In genomic region chr1:205907794-205908193, GRCh38 we compare ENCODE assay signal across 9 cellular contexts. TPM values are rescaled to one million over a fixed set of nuclear protein-coding genes. Genes with fewer than 3 reads are reported as not detected.
DNase-seq lines count a peak whose midpoint lies in the region; ATAC-seq, FAIRE-seq and TF ChIP-seq lines count a peak whose summit lies in the region.
"Had no signal": no experiment of that assay in that cellular context is flagged by ENCODE, and none has a peak within 500 bp of the region (broad histone marks: within the 10 kb centered on the region; RNA-seq: fewer than 3 reads in every experiment).

No MANE protein-coding gene starts in this region.

- SMC1A ChIA-PET in GM12878 (lab: Charles Lee; ENCODE audit: uncharacterized antibody, unreplicated experiment), result interaction anchor here (0.9 to 2.0 kb wide), 7 partner anchors 10 to 249 kb away, joined by 3 to 30 read pairs (median 4); no protein-coding TSS in a partner anchor

- WGBS in GM12878 (ENCODE audit: insufficient coverage, insufficient replicate concordance, low lambda C conversion rate, missing lambda C conversion rate), result 21% methylated on average over 2 of the region's 2 CpGs

- H4K20me1 ChIP-seq in GM12878 (ENCODE audit: control insufficient read depth, insufficient read depth), result no peaks in the 10 kb centered on the region

- no TSS peak for BruUV-seq in GM12878 (replicated peaks; lab: Mats Ljungman, UMichigan)

- no peak overlapping the region for H2AFZ ChIP-seq in GM12878 (ENCODE audit: control insufficient read depth, low read depth, low read length)

- H3K4me3 Mint-ChIP-seq in HFFc6, result no peak overlapping the region

- RAD21 ChIA-PET in GM12878 (lab: Charles Lee; ENCODE audit: unreplicated experiment), result interaction anchor here (0.5 to 2.2 kb wide), 9 partner anchors 9 to 253 kb away, joined by 3 to 12 read pairs (median 3); no protein-coding TSS in a partner anchor

- in situ Hi-C loops in GM12878 (cut with MboI), result no loop called here

- H3K36me3 ChIP-seq in GM12878 (ENCODE audit: control insufficient read depth in 2 of 2, insufficient read depth in 2 of 2, low read length in 1 of 2), result no peaks in the 10 kb centered on the region

- no peak overlapping the region for H3K9ac ChIP-seq in GM12878 (ENCODE audit: control insufficient read depth, insufficient read depth, low read length)

- no peaks in the 10 kb centered on the region for H3K9me3 Mint-ChIP-seq in HFFc6

- TF ChIP-seq EP300 in GM12878 (IDR thresholded peaks at IDR 0.05; ENCODE audit: borderline replicate concordance in 1 of 2, control insufficient read depth in 1 of 2, low read depth in 2 of 2, low read length in 2 of 2), result no peak

- DNase-seq in AG10803 (ENCODE audit: low read depth) (peak; percentile 66), HFFc6 (peak; percentile 53), GM12878 (ENCODE audit: low read depth, low spot score) (no peak), left colon (peak in 1 of 2 donors; percentile 22), NCI-H128 (lab: John Stamatoyannopoulos, UW; ENCODE audit: unreplicated experiment) (no peak), cerebellum (ENCODE audit: low spot score) (no peak), DMS153 treated with DMSO at 0.1 percent for 48 hours (lab: John Stamatoyannopoulos, UW; ENCODE audit: unreplicated experiment) (no peak), SKM-1 (lab: John Stamatoyannopoulos, UW; ENCODE audit: unreplicated experiment) (no peak)

- H3K4me1 ChIP-seq in GM12878 (ENCODE audit: control insufficient read depth, insufficient read depth, low read length), result no peaks in the 10 kb centered on the region

- intact Hi-C loops in GM12878 (cut with micrococcal nuclease; ENCODE audit: unreplicated experiment) (loop anchor here (2.0 kb wide), 1 partner anchor 115 kb away; no protein-coding TSS in a partner anchor), left colon (cut with DNase I, micrococcal nuclease) (loop anchor here in 1 of 2 donors (5.0 kb wide), 1 partner anchor 115 kb away; no protein-coding TSS in a partner anchor)

- TF ChIP-seq POLR2A in GM12878 (IDR thresholded peaks at IDR 0.05; ENCODE audit: low read depth, low read length), result no peak

- H3K4me1 Mint-ChIP-seq in HFFc6 (ENCODE audit: low read depth), result peaks cover 10% of the 10 kb centered on the region; the same call in 1 of the 2 replicates

- POLR2A ChIA-PET in GM12878 (lab: Charles Lee), result no interaction called here

- no peak for ATAC-seq in GM12878
- peak; percentile 56 for ATAC-seq in left colon

- H3K79me2 ChIP-seq in GM12878 (ENCODE audit: control insufficient read depth, insufficient read depth, low read length), result no peaks in the 10 kb centered on the region

- no peak for FAIRE-seq in GM12878 (lab: Jason Lieb, UNC)

- H3K27ac ChIP-seq in GM12878 (ENCODE audit: control insufficient read depth, insufficient read depth), result no peak overlapping the region

- no peaks in the 10 kb centered on the region; the same call in 1 of the 2 replicates for H3K36me3 Mint-ChIP-seq in HFFc6 (ENCODE audit: low read depth)

- H3K4me2 ChIP-seq in GM12878 (ENCODE audit: control insufficient read depth, insufficient read depth), result no peak overlapping the region

- no peaks in the 10 kb centered on the region for H3K27me3 ChIP-seq in GM12878 (replicated peaks in 1 of 2; ENCODE audit: control insufficient read depth in 2 of 2, insufficient read depth in 2 of 2, low read length in 1 of 2)

- H3K4me3 ChIP-seq in AG10803 (ENCODE audit: low read length), result no peak overlapping the region
- no peak overlapping the region for H3K4me3 ChIP-seq in GM12878

- H3K27ac Mint-ChIP-seq in HFFc6, result no peak overlapping the region; the same call in 1 of the 2 replicates

- CTCF ChIA-PET in GM12878 (lab: Yijun Ruan, JAX), result interaction anchor here (0.6 to 2.3 kb wide), 14 partner anchors 10 to 249 kb away, joined by 3 to 29 read pairs (median 5); no protein-coding TSS in a partner anchor

- H3K27me3 Mint-ChIP-seq in HFFc6 (ENCODE audit: insufficient read depth), result peaks cover 7% of the 10 kb centered on the region

- no peaks in the 10 kb centered on the region for H3K9me3 ChIP-seq in GM12878 (replicated peaks; ENCODE audit: control insufficient read depth, insufficient read depth, low read length)

- TF ChIP-seq CTCF in AG10803 (conservative IDR thresholded peaks at IDR 0.05; ENCODE audit: low read length) (peak; percentile 86), HFFc6 (IDR thresholded peaks at IDR 0.05) (peak; percentile 85), GM12878 (IDR thresholded peaks at IDR 0.05 in 2 of 3, conservative IDR thresholded peaks at IDR 0.05 in 1 of 3; ENCODE audit: control insufficient read depth in 2 of 3, extremely low read depth in 1 of 3, insufficient read depth in 1 of 3, low read depth in 3 of 3, low read length in 3 of 3) (peak; percentile 31 to 60 (median 39); a peak in 5 of 6 replicates)

- TF ChIP-seq RAD21 in GM12878 (IDR thresholded peaks at IDR 0.05; ENCODE audit: insufficient read depth, low read depth, low read length), result peak; percentile 20; the same call in 1 of the 2 replicates

TF ChIP-seq in GM12878, 131 proteins besides CTCF, POLR2A, EP300 and RAD21:
- TF ChIP-seq ZNF274 (IDR thresholded peaks at IDR 0.05; ENCODE audit: insufficient read depth, insufficient read length), result no peak
- peak; percentile 45; the same call in 1 of the 2 replicates for TF ChIP-seq SMC3 (IDR thresholded peaks at IDR 0.05; ENCODE audit: borderline replicate concordance, low read length)
- no peak for TF ChIP-seq JUNB (IDR thresholded peaks at IDR 0.05)
TF ChIP-seq in GM12878: peak in this region for 1.

RNA-seq across cellular contexts. Expression of gene SLC26A9, which starts 35.5 kb away (rescaled TPM):
- total RNA-seq in HFFc6 (2021; fragmentation: NEBNext Ultra II Directional; extraction: Animal tissue kit (Norgen Biotek cat#: 25700)), result not detected
- total RNA-seq in GM12878 (2013; cell fraction: nucleolus; rRNA removed), result not detected in 2 replicates
- total RNA-seq in GM12878 (2014; rRNA removed) (0.11 and 0.17 TPM in 2 replicates), GM12878 (2014; rRNA removed; fragmentation: Illumina TruSeq; extraction: Trizol) (0.18 TPM in 2 replicates), GM12878 (2021) (0.11 and 0.15 TPM in 2 replicates), left colon (not detected), cerebellum (not detected)
- polyA plus RNA-seq in GM12878 (2011; ENCODE audit: low read depth), result not detected
- polyA plus RNA-seq in GM12878 (2011; rRNA removed) (0.20 and 0.33 TPM in 2 replicates), GM12878 (2014; fragmentation: Illumina TruSeq; extraction: Trizol) (0.22 and 0.32 TPM in 2 replicates), GM12878 (2014; fragmentation: Nextera tagmentation; extraction: Ambion mirVana) (under 1 TPM; 0.11 to 0.15 TPM), GM12878 (2014; rRNA removed) (0.08 and 0.40 TPM in 2 replicates), GM12878 (2016; fragmentation: Nextera tagmentation; extraction: Ambion mirVana) (under 1 TPM; 0.09 to 0.23 TPM)
- 0.33 and 0.39 TPM in 2 replicates for polyA plus RNA-seq in GM12878 (2011; cell fraction: cytosol; rRNA removed)
- 0.32 and 0.45 TPM in 2 replicates for polyA plus RNA-seq in GM12878 (2011; cell fraction: nucleus; rRNA removed)
- polyA plus RNA-seq in GM12878 (2012), result 0.06 and 0.07 TPM in 2 replicates
- polyA minus RNA-seq in GM12878 (2011; rRNA and poly(A)+ RNA removed), result 0.10 and 0.15 TPM in 2 replicates
- not detected in 2 replicates for polyA minus RNA-seq in GM12878 (2011; cell fraction: cytosol; rRNA and poly(A)+ RNA removed)
- 0.12 and 0.19 TPM in 2 replicates for polyA minus RNA-seq in GM12878 (2011; cell fraction: nucleus; rRNA and poly(A)+ RNA removed)
- total RNA-seq: subcutaneous adipose tissue had no signal

RNA-seq across cellular contexts. Expression of gene PM20D1, which starts 57.9 kb away (rescaled TPM):
- total RNA-seq in HFFc6 (2021; fragmentation: NEBNext Ultra II Directional; extraction: Animal tissue kit (Norgen Biotek cat#: 25700)), result not detected
- total RNA-seq in GM12878 (2013; cell fraction: nucleolus; rRNA removed), result not detected in 2 replicates
- total RNA-seq in GM12878 (2014; rRNA removed), result not detected in 2 replicates
- not detected in 2 replicates for total RNA-seq in GM12878 (2014; rRNA removed; fragmentation: Illumina TruSeq; extraction: Trizol)
- not detected in 2 replicates for total RNA-seq in GM12878 (2021)
- not detected for polyA plus RNA-seq in GM12878 (2011; ENCODE audit: low read depth)
- not detected in 2 replicates for polyA plus RNA-seq in GM12878 (2011; rRNA removed)
- not detected in 2 replicates for polyA plus RNA-seq in GM12878 (2011; cell fraction: cytosol; rRNA removed)
- not detected in 2 replicates for polyA plus RNA-seq in GM12878 (2011; cell fraction: nucleus; rRNA removed)
- polyA plus RNA-seq in GM12878 (2012), result not detected in 2 replicates
- not detected in 2 replicates for polyA plus RNA-seq in GM12878 (2014; fragmentation: Illumina TruSeq; extraction: Trizol)
- polyA plus RNA-seq in GM12878 (2014; fragmentation: Nextera tagmentation; extraction: Ambion mirVana), result not detected
- polyA plus RNA-seq in GM12878 (2014; rRNA removed), result not detected in 2 replicates
- not detected for polyA plus RNA-seq in GM12878 (2016; fragmentation: Nextera tagmentation; extraction: Ambion mirVana)
- not detected in 2 replicates for polyA minus RNA-seq in GM12878 (2011; rRNA and poly(A)+ RNA removed)
- not detected in 2 replicates for polyA minus RNA-seq in GM12878 (2011; cell fraction: cytosol; rRNA and poly(A)+ RNA removed)
- not detected in 2 replicates for polyA minus RNA-seq in GM12878 (2011; cell fraction: nucleus; rRNA and poly(A)+ RNA removed)
- total RNA-seq in left colon, result under 1 TPM in 1 of 2 donors, not detected in 1; 0.17 TPM
- 0.18 TPM for total RNA-seq in cerebellum

Comparison
In these comparisons a context has a peak if more than half of its experiments do, and no peak if none do; other contexts are left out.
1. DNase-seq: peak in AG10803 (single experiment) and HFFc6 (single experiment); none in GM12878 (single experiment), NCI-H128 (single experiment), cerebellum (single experiment), DMS153 treated with DMSO at 0.1 percent for 48 hours (single experiment) and SKM-1 (single experiment).
2. Peak in every context shown above with its lines, with median percentiles within 50 percentile points of each other: CTCF ChIP-seq.